ENCODE assay signal across 20 cellular contexts in the genomic region with DNA sequence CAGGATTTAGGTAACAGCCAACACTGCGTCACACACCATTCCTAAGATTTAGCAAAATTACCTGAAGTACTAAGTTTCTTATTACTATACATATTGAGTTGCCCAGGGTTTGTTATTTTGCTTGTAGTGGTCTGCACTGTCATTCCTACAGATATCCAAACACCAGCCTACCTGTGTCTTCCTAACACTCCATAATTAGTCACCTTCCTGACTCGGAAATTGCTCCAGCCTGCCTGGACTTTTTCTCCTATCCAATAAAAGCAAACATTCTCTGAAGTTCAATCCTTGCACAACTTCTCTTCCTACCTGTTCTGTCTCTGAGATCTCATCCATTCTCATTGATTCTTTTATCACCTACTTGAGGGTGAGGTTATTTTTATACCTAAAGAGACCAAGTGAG.
DNase-seq lines count a peak whose midpoint lies in the region; ATAC-seq, FAIRE-seq and TF ChIP-seq lines count a peak whose summit lies in the region.
"Had no signal": no experiment of that assay in that cellular context is flagged by ENCODE, and none has a peak within 500 bp of the region (broad histone marks: within the 10 kb centered on the region; RNA-seq: fewer than 3 reads in every experiment).

No MANE protein-coding gene starts in this region.

- H3K27me3 ChIP-seq in IMR-90 (ENCODE audit: control insufficient read depth, insufficient read depth, low read length), result no peaks in the 10 kb centered on the region
- H3K27me3 ChIP-seq in RWPE2 (ENCODE audit: insufficient read depth, poor library complexity, severe bottlenecking), result no peaks in the 10 kb centered on the region
- H3K27me3 ChIP-seq: BE2C had no signal

- peaks cover 9% of the 10 kb centered on the region; the same call in 1 of the 2 replicates for H3K9me1 ChIP-seq in IMR-90 (ENCODE audit: insufficient read depth, low read length)

- H2BK120ac ChIP-seq in IMR-90 (ENCODE audit: low read depth, low read length), result peak overlapping the region; percentile 20; the same call in 1 of the 2 replicates

- H3K4me1 ChIP-seq in IMR-90 (ENCODE audit: control insufficient read depth, insufficient read depth, low read length) (no peaks in the 10 kb centered on the region), RWPE2 (ENCODE audit: insufficient read depth, poor library complexity, severe bottlenecking) (peaks cover 9% of the 10 kb centered on the region)

- CTCF ChIA-PET in IMR-90 (lab: Yijun Ruan, JAX), result no interaction called here

- peak overlapping the region; percentile 20; the same call in 1 of the 2 replicates for H4K91ac ChIP-seq in IMR-90 (ENCODE audit: insufficient read depth, low read depth, low read length)

- TF ChIP-seq CTCF in IMR-90 (conservative IDR thresholded peaks at IDR 0.05; ENCODE audit: low read depth, low read length) (no peak), RWPE2 (IDR thresholded peaks at IDR 0.05; ENCODE audit: poor library complexity, severe bottlenecking) (no peak)

- no peak overlapping the region for H3K14ac ChIP-seq in IMR-90 (replicated peaks; ENCODE audit: low read depth, low read length)

- TF ChIP-seq POLR2A in IMR-90 (IDR thresholded peaks at IDR 0.05; ENCODE audit: low read depth, low read length), result no peak

- H3K9me3 ChIP-seq in IMR-90 (ENCODE audit: control insufficient read depth, insufficient read depth, low read length) (no peaks in the 10 kb centered on the region; the same call in 1 of the 2 replicates), RWPE2 (ENCODE audit: severe bottlenecking) (no peaks in the 10 kb centered on the region)
- H3K9me3 ChIP-seq: BE2C had no signal

- no TSS peak for BruUV-seq in IMR-90 (replicated peaks; lab: Mats Ljungman, UMichigan)

- H3K23ac ChIP-seq in IMR-90 (ENCODE audit: low read depth, low read length), result no peak overlapping the region

- no peak overlapping the region for H2BK15ac ChIP-seq in IMR-90 (ENCODE audit: low read depth, low read length)

- no peak for FAIRE-seq in RCC 7860 (lab: Jason Lieb, UNC)
- FAIRE-seq: HepG2 had no signal

- no peak overlapping the region for H2BK5ac ChIP-seq in IMR-90 (ENCODE audit: low read depth, low read length, poor library complexity, severe bottlenecking)

- H3K4me3 ChIP-seq in IMR-90 (ENCODE audit: insufficient read depth, low read depth, low read length) (no peak overlapping the region), RWPE2 (ENCODE audit: severe bottlenecking) (no peak overlapping the region)

- no peak overlapping the region for H4K8ac ChIP-seq in IMR-90 (ENCODE audit: low read depth in 2 of 2, low read length in 2 of 2)

- no peaks in the 10 kb centered on the region for H3K36me3 ChIP-seq in IMR-90 (ENCODE audit: control insufficient read depth, insufficient read depth, low read length)
- no peaks in the 10 kb centered on the region for H3K36me3 ChIP-seq in RWPE2 (ENCODE audit: low read depth)
- H3K36me3 ChIP-seq: BE2C had no signal

- H4K20me1 ChIP-seq in IMR-90 (ENCODE audit: insufficient read depth, low read length), result no peaks in the 10 kb centered on the region

- WGBS in IMR-90 (ENCODE audit: extremely low coverage in 2 of 2, insufficient read length in 1 of 2), 2 experiments, result no CpG with 5 or more reads among the region's 2 CpGs

- in situ Hi-C loops in IMR-90 (cut with MboI; ENCODE audit: low sequenced_read_pairs), result no loop called here

- dilution Hi-C loops in IMR-90 (cut with HindIII; ENCODE audit: low sequenced_read_pairs, unreplicated experiment), result no loop called here

- H3K4me2 ChIP-seq in IMR-90 (ENCODE audit: low read depth, low read length), result no peak overlapping the region

- H4K5ac ChIP-seq in IMR-90 (ENCODE audit: low read depth, low read length), result no peak overlapping the region

- no peak for ATAC-seq in IMR-90 (ENCODE audit: low read depth)
- peak; percentile 92 for ATAC-seq in RWPE2 (ENCODE audit: low read depth)
- no peak for ATAC-seq in HG03159 (IDR thresholded peaks at IDR 0.05; ENCODE audit: unreplicated experiment)
- ATAC-seq: HCT116, HepG2 had no signal

- no peaks in the 10 kb centered on the region for H3K79me1 ChIP-seq in IMR-90 (ENCODE audit: low read depth in 1 of 2, low read length in 2 of 2)

- peak overlapping the region; percentile 26 for H2AFZ ChIP-seq in IMR-90 (replicated peaks; ENCODE audit: low read length, poor library complexity)

- H3K4ac ChIP-seq in IMR-90 (ENCODE audit: low read depth, low read length), result no peak overlapping the region

- H3K56ac ChIP-seq in IMR-90 (ENCODE audit: extremely low read depth, insufficient read depth, low read length), result no peak overlapping the region

- no peak overlapping the region for H2AK9ac ChIP-seq in IMR-90 (replicated peaks; ENCODE audit: low read depth, low read length, poor library complexity)

- intact Hi-C loops in IMR-90 (cut with micrococcal nuclease), result no loop called here

- no peak overlapping the region for H2BK20ac ChIP-seq in IMR-90 (ENCODE audit: low read depth, low read length)

- DNase-seq in IMR-90 (no peak), RWPE2 (ENCODE audit: low spot score) (no peak), epithelial cell of prostate (ENCODE audit: low read depth, low spot score) (no peak), RCC 7860 (ENCODE audit: low spot score) (no peak)
- DNase-seq in stimulated activated naive CD4-positive, alpha-beta T cell (lab: John Stamatoyannopoulos, UW), result no peak
- DNase-seq: ACHN; BE2C; C1 segment of cervical spinal cord; CD4-positive, CD25-positive, alpha-beta regulatory T cell; CD8-positive, alpha-beta memory T cell; COR-L47; DMS 273 treated with DMSO at 0.1 percent for 48 hours; DMS79; GDM1; GOT3; H7; HFFc6 had no signal

- no peak overlapping the region for H3K27ac ChIP-seq in IMR-90 (ENCODE audit: insufficient read depth, low read length)
- peak overlapping the region; percentile 16 for H3K27ac ChIP-seq in RWPE2 (ENCODE audit: poor library complexity, severe bottlenecking)
- peak overlapping the region; percentile 23 for H3K27ac ChIP-seq in epithelial cell of prostate

- H3K9ac ChIP-seq in IMR-90 (ENCODE audit: low read depth, low read length), result no peak overlapping the region

- no peak overlapping the region for H3K18ac ChIP-seq in IMR-90 (ENCODE audit: low read depth, low read length)

- H2AK5ac ChIP-seq in IMR-90 (ENCODE audit: low read depth, low read length), result no peak overlapping the region; the same call in 1 of the 2 replicates

- TF ChIP-seq RAD21 in IMR-90 (IDR thresholded peaks at IDR 0.05; ENCODE audit: low read length), result no peak

- POLR2A ChIA-PET in IMR-90 (lab: Charles Lee; ENCODE audit: unreplicated experiment), result no interaction called here

TF ChIP-seq in IMR-90, 13 proteins besides CTCF, POLR2A, EP300 and RAD21:
- TF ChIP-seq CHD1 (IDR thresholded peaks at IDR 0.05; ENCODE audit: low read depth, low read length) (no peak), FOS (IDR thresholded peaks at IDR 0.05; ENCODE audit: low read depth, low read length) (no peak), CEBPB (IDR thresholded peaks at IDR 0.05; ENCODE audit: low read depth, low read length) (no peak), RCOR1 (IDR thresholded peaks at IDR 0.05; ENCODE audit: insufficient replicate concordance, low read length) (no peak), SMC3 (IDR thresholded peaks at IDR 0.05; ENCODE audit: low read depth, low read length) (no peak), MAFK (IDR thresholded peaks at IDR 0.05; ENCODE audit: low read depth, low read length) (no peak), RFX5 (IDR thresholded peaks at IDR 0.05; ENCODE audit: low read depth, low read length) (no peak), MXI1 (IDR thresholded peaks at IDR 0.05; ENCODE audit: borderline replicate concordance, low read depth, low read length) (no peak), BHLHE40 (IDR thresholded peaks at IDR 0.05; ENCODE audit: low read depth, low read length) (no peak), ELK1 (IDR thresholded peaks at IDR 0.05; ENCODE audit: borderline replicate concordance, low read depth, low read length) (no peak), NFE2L2 (IDR thresholded peaks at IDR 0.05; ENCODE audit: low read depth, low read length) (no peak), USF2 (IDR thresholded peaks at IDR 0.05; ENCODE audit: low read depth, low read length) (no peak), MAZ (IDR thresholded peaks at IDR 0.05; ENCODE audit: borderline replicate concordance, low read depth, low read length) (no peak)
TF ChIP-seq in IMR-90: peak in this region for 0.
